In the genomic region with DNA sequence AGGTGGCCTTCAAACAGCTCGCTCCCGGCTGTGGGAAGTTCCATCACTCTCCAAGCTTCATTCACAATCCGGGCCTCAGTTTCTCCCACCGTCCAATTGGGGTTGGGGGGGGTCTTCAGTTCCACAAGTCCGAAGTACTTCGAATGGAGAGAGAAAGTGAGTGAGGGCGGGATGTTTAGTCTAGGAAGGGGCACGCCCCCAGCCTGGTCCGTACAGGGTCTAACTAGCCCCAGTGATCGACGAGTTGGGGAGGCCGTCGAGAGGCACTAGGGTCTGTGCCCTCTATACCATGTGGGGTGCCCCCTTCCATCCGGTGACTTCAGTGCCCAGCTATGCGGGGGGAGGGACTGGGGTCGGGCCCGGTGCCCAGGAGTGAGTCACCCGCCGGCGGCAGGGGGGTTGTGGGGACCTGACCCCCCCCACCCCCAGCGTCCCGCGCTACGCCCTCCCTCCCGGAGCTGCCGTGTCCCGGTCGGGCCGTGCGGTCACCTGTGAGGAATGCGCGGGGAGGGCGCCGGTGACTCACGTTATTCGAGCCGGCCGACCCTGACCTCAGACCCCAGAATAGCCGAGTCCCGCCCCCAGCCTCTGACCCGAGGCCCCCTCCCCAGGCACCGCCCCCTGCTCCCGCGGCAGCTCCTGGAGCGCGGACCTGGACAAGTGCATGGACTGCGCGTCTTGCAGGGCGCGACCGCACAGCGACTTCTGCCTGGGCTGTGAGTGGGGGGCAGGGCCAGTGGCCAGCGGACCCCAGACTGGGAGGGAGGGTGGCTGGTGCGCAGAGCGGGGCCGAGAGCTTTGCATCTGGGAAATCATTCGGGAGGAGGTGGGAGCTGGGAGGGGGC, we compare ENCODE assay signal across 8 cellular contexts. TPM values are rescaled to one million over a fixed set of nuclear protein-coding genes. Genes with fewer than 3 reads are reported as not detected.
DNase-seq lines count a peak whose midpoint lies in the region; ATAC-seq, FAIRE-seq and TF ChIP-seq lines count a peak whose summit lies in the region.

No MANE protein-coding gene starts in this region.

- peaks cover 19% of the 10 kb centered on the region for H3K36me3 ChIP-seq in endodermal cell (ENCODE audit: control insufficient read depth, insufficient read depth, low read length)
- H3K36me3 ChIP-seq in mesodermal cell (ENCODE audit: control insufficient read depth, insufficient read depth, low read length), result peaks cover 21% of the 10 kb centered on the region

- intact Hi-C loops in Calu3 (cut with micrococcal nuclease; ENCODE audit: unreplicated experiment), result loop anchor here (1.0 kb wide), 1 partner anchor 14 kb away; no protein-coding TSS in a partner anchor

- no peak for FAIRE-seq in D721Med (lab: Jason Lieb, UNC)

- TF ChIP-seq POLR2A in NB4 (IDR thresholded peaks at IDR 0.05; ENCODE audit: extremely low read depth, insufficient read length), result no peak

- H3K4me3 ChIP-seq in NB4 (ENCODE audit: low read depth, low read length) (peak overlapping the region; percentile 73), endodermal cell (ENCODE audit: low read length) (peak overlapping the region; percentile 97), mesodermal cell (ENCODE audit: extremely low read depth, insufficient read depth, low read length, poor library complexity, severe bottlenecking) (peak overlapping the region; percentile 73)

- H3K27me3 Mint-ChIP-seq in Calu3 (ENCODE audit: unreplicated experiment), result no peaks in the 10 kb centered on the region
- H3K27me3 Mint-ChIP-seq in endodermal cell (ENCODE audit: insufficient read depth), result no peaks in the 10 kb centered on the region

- H3K4me3 Mint-ChIP-seq in Calu3 (ENCODE audit: low read depth, unreplicated experiment) (peak overlapping the region; percentile 80), endodermal cell (peak overlapping the region; percentile 83)

- H3K36me3 Mint-ChIP-seq in Calu3 (ENCODE audit: insufficient read depth, unreplicated experiment) (peaks cover 73% of the 10 kb centered on the region), endodermal cell (ENCODE audit: low read depth) (peaks cover 14% of the 10 kb centered on the region)

- no peak for ATAC-seq in GM21381 (IDR thresholded peaks at IDR 0.05; ENCODE audit: unreplicated experiment)

- DNase-seq in Calu3 (peak; percentile 98), NB4 (ENCODE audit: low read depth) (peak; percentile 69), endodermal cell (peak; percentile 98), D721Med (ENCODE audit: insufficient read length, low spot score) (no peak)
- DNase-seq in activated CD8-positive, alpha-beta memory T cell treated with anti-CD3 and anti-CD28 coated beads, Interleukin-2, amount 50 U/mL, for 4 hours, result peak; percentile 79
- DNase-seq in stimulated activated naive CD4-positive, alpha-beta T cell (lab: John Stamatoyannopoulos, UW), result peak in 4 of 6 experiments; percentile 27 to 57 (median 46)

- CTCF ChIA-PET in Calu3 (lab: Charles Lee), result interaction anchor here (0.6 to 7.8 kb wide), 9 partner anchors 7 to 73 kb away, joined by 3 to 126 read pairs (median 4); no protein-coding TSS in a partner anchor

- H3K27ac Mint-ChIP-seq in Calu3 (ENCODE audit: unreplicated experiment), result peak overlapping the region; percentile 89
- peak overlapping the region; percentile 99 for H3K27ac Mint-ChIP-seq in endodermal cell

- TF ChIP-seq CTCF in Calu3 (IDR thresholded peaks at IDR 0.05; ENCODE audit: unreplicated experiment) (no peak), NB4 (IDR thresholded peaks at IDR 0.05; ENCODE audit: low read depth, low read length) (no peak), endodermal cell (conservative IDR thresholded peaks at IDR 0.05) (no peak), D721Med (IDR thresholded peaks at IDR 0.05; ENCODE audit: insufficient read depth, missing control alignments) (no peak)

- 0% methylated on average over 5 to 57 of the region's 57 CpGs for WGBS in endodermal cell (ENCODE audit: insufficient coverage in 1 of 2, insufficient read length in 1 of 2), 2 experiments
- 0% methylated on average over 28 to 45 of the region's 57 CpGs for WGBS in mesodermal cell (ENCODE audit: insufficient coverage in 2 of 2), 2 experiments

- H3K27me3 ChIP-seq in endodermal cell (ENCODE audit: control insufficient read depth, insufficient read depth, low read length, poor library complexity, severe bottlenecking), result no peaks in the 10 kb centered on the region

- H3K9me3 Mint-ChIP-seq in Calu3 (ENCODE audit: low read depth, unreplicated experiment) (no peaks in the 10 kb centered on the region), endodermal cell (no peaks in the 10 kb centered on the region)

- no TSS peak for BruUV-seq in Calu3 (replicated peaks; lab: Mats Ljungman, UMichigan)

- peak overlapping the region; percentile 99 for H3K9ac ChIP-seq in endodermal cell (ENCODE audit: extremely low read depth, low read length, poor library complexity, severe bottlenecking)

- H3K4me1 ChIP-seq in endodermal cell (ENCODE audit: control insufficient read depth, insufficient read depth, low read length) (peaks cover 12% of the 10 kb centered on the region), mesodermal cell (ENCODE audit: control insufficient read depth, insufficient read depth, low read length, poor library complexity, severe bottlenecking) (peaks cover 15% of the 10 kb centered on the region)

- H3K4me1 Mint-ChIP-seq in Calu3 (ENCODE audit: low read depth, unreplicated experiment) (peaks cover 34% of the 10 kb centered on the region), endodermal cell (peaks cover 33% of the 10 kb centered on the region)

- H3K27ac ChIP-seq in endodermal cell (ENCODE audit: low read depth, low read length) (peak overlapping the region; percentile 95), mesodermal cell (ENCODE audit: low read depth, low read length, severe bottlenecking) (peak overlapping the region; percentile 100)

- H3K9me3 ChIP-seq in endodermal cell (ENCODE audit: control insufficient read depth, low read length) (no peaks in the 10 kb centered on the region), mesodermal cell (ENCODE audit: control insufficient read depth, low read length) (no peaks in the 10 kb centered on the region)

RNA-seq across cellular contexts. Expression of gene TNFRSF12A, which starts 0.7 kb away (rescaled TPM):
- total RNA-seq in Calu3 (2022) (478 and 509 TPM in 2 replicates), endodermal cell (10 to 100 TPM; 37.8 to 43.5 TPM)
- 38.0 TPM for polyA plus RNA-seq in endodermal cell (2013, experiment 1 of 2)
- polyA plus RNA-seq in endodermal cell (2013, experiment 2 of 2), result 36.2 TPM
- 82.1 TPM for polyA plus RNA-seq in mesodermal cell (2013, experiment 1 of 2)
- 58.3 TPM for polyA plus RNA-seq in mesodermal cell (2013, experiment 2 of 2)

RNA-seq across cellular contexts. Expression of gene CLDN6, which starts 2.8 kb away (rescaled TPM):
- total RNA-seq in Calu3 (2022) (1.2 and 2.1 TPM in 2 replicates), endodermal cell (100 to 1,000 TPM; 404 to 572 TPM)
- 135 TPM for polyA plus RNA-seq in endodermal cell (2013, experiment 1 of 2)
- polyA plus RNA-seq in endodermal cell (2013, experiment 2 of 2), result 120 TPM
- polyA plus RNA-seq in mesodermal cell (2013, experiment 1 of 2), result 55.8 TPM
- polyA plus RNA-seq in mesodermal cell (2013, experiment 2 of 2), result 47.6 TPM

RNA-seq across cellular contexts. Expression of gene HCFC1R1, which starts 2.9 kb away (rescaled TPM):
- 61.1 and 75.4 TPM in 2 replicates for total RNA-seq in Calu3 (2022)
- 10 to 100 TPM; 49.8 to 59.1 TPM for total RNA-seq in endodermal cell
- 68.3 TPM for polyA plus RNA-seq in endodermal cell (2013, experiment 1 of 2)
- polyA plus RNA-seq in endodermal cell (2013, experiment 2 of 2), result 61.5 TPM
- 106 TPM for polyA plus RNA-seq in mesodermal cell (2013, experiment 1 of 2)
- 97.8 TPM for polyA plus RNA-seq in mesodermal cell (2013, experiment 2 of 2)

RNA-seq across cellular contexts. Expression of gene THOC6, which starts 3.0 kb away (rescaled TPM):
- total RNA-seq in Calu3 (2022) (50.8 and 54.4 TPM in 2 replicates), endodermal cell (10 to 100 TPM; 45.8 to 52.4 TPM)
- 34.6 TPM for polyA plus RNA-seq in endodermal cell (2013, experiment 1 of 2)
- 34.8 TPM for polyA plus RNA-seq in endodermal cell (2013, experiment 2 of 2)
- polyA plus RNA-seq in mesodermal cell (2013, experiment 1 of 2), result 35.8 TPM
- 31.4 TPM for polyA plus RNA-seq in mesodermal cell (2013, experiment 2 of 2)

RNA-seq across cellular contexts. Expression of gene CLDN9, which starts 8.1 kb away (rescaled TPM):
- total RNA-seq in Calu3 (2022) (13.5 and 17.8 TPM in 2 replicates), endodermal cell (under 1 TPM in 1 of 2 donors, not detected in 1; 0.18 TPM)
- polyA plus RNA-seq in endodermal cell (2013, experiment 1 of 2), result not detected
- 0.12 TPM for polyA plus RNA-seq in endodermal cell (2013, experiment 2 of 2)
- polyA plus RNA-seq in mesodermal cell (2013, experiment 1 of 2), result not detected
- not detected for polyA plus RNA-seq in mesodermal cell (2013, experiment 2 of 2)

Comparison
In these comparisons a context has a peak if more than half of its experiments do, and no peak if none do; other contexts are left out.
1. RNA of gene TNFRSF12A, which starts 0.7 kb away (total RNA-seq): 478 to 509 TPM in Calu3; 37.8 to 43.5 TPM in endodermal cell; every median in the first group is over 10 times any median in the second.
2. RNA of gene CLDN6, which starts 2.8 kb away (total RNA-seq): 404 to 572 TPM in endodermal cell; 1.2 to 2.1 TPM in Calu3; every median in the first group is over 100 times any median in the second.
3. Peak in every context shown above with its lines, with median percentiles within 50 percentile points of each other: H3K4me3 ChIP-seq.